19 cellular contexts compared by ENCODE assay signal in the genomic region with DNA sequence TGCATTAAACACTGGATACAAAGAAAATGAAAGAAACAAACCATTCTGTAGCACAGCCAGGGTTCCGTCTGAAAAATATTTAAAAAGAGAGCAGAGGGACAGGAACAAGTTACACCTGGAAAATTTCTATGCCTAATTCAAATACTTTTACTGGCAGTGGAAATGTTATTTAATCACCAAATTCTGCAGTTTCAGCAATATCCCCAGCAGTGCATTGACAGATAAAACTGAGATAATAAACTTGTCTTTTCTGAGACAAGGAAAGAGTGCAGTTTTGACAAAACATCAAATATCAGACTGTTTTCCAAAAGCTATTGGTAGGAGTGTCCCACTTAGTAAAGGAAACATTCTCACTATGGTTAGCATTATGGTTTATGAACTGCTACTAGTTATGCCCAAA.
"Had no signal": no experiment of that assay in that cellular context is flagged by ENCODE, and none has a peak within 500 bp of the region (broad histone marks: within the 10 kb centered on the region; RNA-seq: fewer than 3 reads in every experiment).

No MANE protein-coding gene starts in this region.

- H3K9me3 ChIP-seq: SJSA1 had no signal

- H3K27ac ChIP-seq: SJSA1, SK-N-MC had no signal

- DNase-seq: Karpas-422, KG1, MM.1S, NCI-H1092 treated with DMSO at 0.1 percent for 48 hours, NCI-H1436, NCI-H187, NCI-H2029, NCI-H2081 treated with DMSO at 0.1 percent for 48 hours, NCI-H2171 treated with DMSO at 0.1 percent for 48 hours, NCI-H345, NCI-H446 treated with DMSO at 0.1 percent for 48 hours, NCI-H510A treated with DMSO at 0.1 percent for 48 hours, NCI-H526, Right ventricle myocardium superior, RPMI8226, SIG-M5 had no signal

- H3K4me1 ChIP-seq: SJSA1 had no signal

- H3K27me3 ChIP-seq: SJSA1 had no signal

- H3K4me3 ChIP-seq: SJSA1, SK-N-MC had no signal

- H3K36me3 ChIP-seq: SJSA1 had no signal

- FAIRE-seq: RCC 7860 had no signal
